Comparison of ENCODE assay signal across 10 cellular contexts in the genomic region with DNA sequence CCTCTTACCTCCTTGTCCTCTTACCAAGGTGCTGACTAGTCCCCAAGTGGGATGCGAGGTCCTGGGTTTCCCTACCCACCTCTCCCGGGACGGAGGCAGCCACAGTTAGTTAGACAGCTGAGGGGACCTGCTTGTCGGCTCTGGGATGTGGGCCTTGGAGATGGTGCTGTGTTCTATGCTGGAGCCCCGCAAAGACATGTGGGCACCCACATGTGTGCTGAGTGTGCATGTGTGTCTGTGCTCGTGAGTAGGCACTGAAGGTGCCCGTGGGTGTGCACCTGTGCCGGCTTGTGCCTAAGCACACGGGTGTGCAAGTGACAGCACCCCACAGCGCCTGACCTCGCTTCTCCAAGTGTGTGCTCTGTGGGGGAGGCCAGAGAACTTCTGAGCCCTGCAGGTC.
DNase-seq lines count a peak whose midpoint lies in the region; ATAC-seq and TF ChIP-seq lines count a peak whose summit lies in the region.
"Had no signal": no experiment of that assay in that cellular context is flagged by ENCODE, and none has a peak within 500 bp of the region (broad histone marks: within the 10 kb centered on the region; RNA-seq: fewer than 3 reads in every experiment).

No MANE protein-coding gene starts in this region.

- no peaks in the 10 kb centered on the region for H3F3A ChIP-seq in neural cell (ENCODE audit: insufficient read depth, low read length, poor library complexity, severe bottlenecking)

- H3K36me3 ChIP-seq in A673 (ENCODE audit: insufficient read depth, low read length, poor library complexity, severe bottlenecking) (no peaks in the 10 kb centered on the region), neural cell (ENCODE audit: insufficient read depth, low read length) (no peaks in the 10 kb centered on the region)
- no peaks in the 10 kb centered on the region for H3K36me3 ChIP-seq in effector memory CD4-positive, alpha-beta T cell (ENCODE audit: control insufficient read depth, insufficient read depth, low read length)

- no peak overlapping the region for H4K8ac ChIP-seq in H9 (replicated peaks; ENCODE audit: insufficient read length, low read depth, low read length)

- WGBS in H9 (ENCODE audit: extremely low coverage, insufficient read length, low lambda C conversion rate) = no CpG with 5 or more reads among the region's 11 CpGs

- intact Hi-C loops in A673 (cut with micrococcal nuclease; ENCODE audit: unreplicated experiment) = no loop called here

- H3K27ac Mint-ChIP-seq in H9 (no peak overlapping the region), chondrocyte (ENCODE audit: unreplicated experiment) (no peak overlapping the region)

- ATAC-seq in GM18907 (IDR thresholded peaks at IDR 0.05; ENCODE audit: unreplicated experiment) (no peak), GM18502 (IDR thresholded peaks at IDR 0.05; ENCODE audit: poor library complexity, unreplicated experiment) (no peak)

- no peak overlapping the region for H4K5ac ChIP-seq in H9 (ENCODE audit: insufficient read length, low read depth, low read length)

- CTCF ChIA-PET in A673 (lab: Charles Lee) = no interaction called here

- no peak overlapping the region for H2BK5ac ChIP-seq in H9 (ENCODE audit: insufficient read length, low read length)

- no peak overlapping the region for H4K91ac ChIP-seq in H9 (ENCODE audit: insufficient read length, low read depth, low read length)

- no peaks in the 10 kb centered on the region; a peak in 2 of 5 replicates for H3K9me3 Mint-ChIP-seq in H9
- no peaks in the 10 kb centered on the region for H3K9me3 Mint-ChIP-seq in chondrocyte (ENCODE audit: low read depth)

- H3T11ph ChIP-seq in H9 (ENCODE audit: low read length) = no peak overlapping the region

- TF ChIP-seq RAD21 in neural cell (conservative IDR thresholded peaks at IDR 0.05) = no peak

- no peak overlapping the region for H3K18ac ChIP-seq in H9 (ENCODE audit: insufficient read length, low read depth, low read length)

- peaks cover 52% of the 10 kb centered on the region for H3K27me3 Mint-ChIP-seq in H9 (ENCODE audit: low read depth)
- H3K27me3 Mint-ChIP-seq in chondrocyte (ENCODE audit: low read depth) = peaks cover 44% of the 10 kb centered on the region

- H3K4me2 ChIP-seq in H9 (ENCODE audit: insufficient read depth, insufficient read length, low read length) (peak overlapping the region; percentile 70), neural cell (ENCODE audit: low read length) (no peak overlapping the region)

- no peaks in the 10 kb centered on the region for H3K23me2 ChIP-seq in H9 (ENCODE audit: insufficient read length, low read depth, low read length, poor library complexity, severe bottlenecking)

- H3K23ac ChIP-seq in H9 (ENCODE audit: insufficient read length, low read depth, low read length) = no peak overlapping the region

- DNase-seq in A673 (ENCODE audit: low spot score) (no peak), H9 (no peak), chondrocyte (ENCODE audit: low spot score) (no peak), AG08395 (ENCODE audit: low spot score) (no peak)
- DNase-seq in effector memory CD4-positive, alpha-beta T cell = no peak
- DNase-seq: dermis blood vessel endothelial cell; stimulated activated CD4-positive, alpha-beta T cell treated with anti-CD3 and anti-CD28 coated beads, Interleukin-2, amount 100 ng/mL, for 24 hours had no signal

- no peak overlapping the region for H2BK12ac ChIP-seq in H9 (ENCODE audit: insufficient read length, low read depth, low read length)

- H3K36me3 Mint-ChIP-seq in H9 (ENCODE audit: insufficient read depth in 1 of 3, low read depth in 3 of 3) (no peaks in the 10 kb centered on the region; a peak in 1 of 7 replicates), chondrocyte (ENCODE audit: low read depth) (no peaks in the 10 kb centered on the region)

- H3K14ac ChIP-seq in H9 (ENCODE audit: insufficient read depth, low read length) = no peak overlapping the region

- H3K9me2 ChIP-seq in neural cell (ENCODE audit: insufficient read depth, low read length) = no peaks in the 10 kb centered on the region

- H2AK5ac ChIP-seq in H9 (ENCODE audit: insufficient read length, low read length) = no peak overlapping the region

- H3K4me3 Mint-ChIP-seq in H9 = peak overlapping the region; percentile 65 to 81
- peak overlapping the region; percentile 47 for H3K4me3 Mint-ChIP-seq in chondrocyte (ENCODE audit: unreplicated experiment)

- H2BK15ac ChIP-seq in H9 (ENCODE audit: low read depth, low read length) = no peak overlapping the region

- no peak overlapping the region for H2BK120ac ChIP-seq in H9 (ENCODE audit: low read depth, low read length, poor library complexity, severe bottlenecking)

- H3K27ac ChIP-seq in A673 (ENCODE audit: low read depth, low read length, poor library complexity, severe bottlenecking) (no peak overlapping the region), H9 (ENCODE audit: insufficient read length, low read depth, low read length) (no peak overlapping the region), neural cell (ENCODE audit: low read length) (no peak overlapping the region)
- H3K27ac ChIP-seq in effector memory CD4-positive, alpha-beta T cell (ENCODE audit: insufficient read depth, low read length, poor library complexity, severe bottlenecking) = no peak overlapping the region

- POLR2A ChIA-PET in A673 (lab: Charles Lee; ENCODE audit: low non-redundant PET) = no interaction called here

- H3K4me1 Mint-ChIP-seq in H9 (peaks cover 2 to 15% of the 10 kb centered on the region in 2 experiments; a peak in 3 of 4 replicates), chondrocyte (ENCODE audit: low read depth) (peaks cover 5% of the 10 kb centered on the region)

- H2BK20ac ChIP-seq in H9 (ENCODE audit: low read depth, low read length, poor library complexity, severe bottlenecking) = no peak overlapping the region

- H4K20me1 ChIP-seq in H9 (ENCODE audit: control insufficient read depth, insufficient read depth, insufficient read length) (no peaks in the 10 kb centered on the region), neural cell (ENCODE audit: insufficient read depth) (no peaks in the 10 kb centered on the region)

- H3K56ac ChIP-seq in H9 (ENCODE audit: insufficient read length, low read depth, low read length) = no peak overlapping the region

- no peak for TF ChIP-seq EP300 in neural cell (conservative IDR thresholded peaks at IDR 0.05; ENCODE audit: poor library complexity, severe bottlenecking)

- H3K4me1 ChIP-seq in A673 (ENCODE audit: insufficient read depth, low read length, poor library complexity, severe bottlenecking) (no peaks in the 10 kb centered on the region), H9 (ENCODE audit: insufficient read depth, low read length) (no peaks in the 10 kb centered on the region)
- H3K4me1 ChIP-seq in effector memory CD4-positive, alpha-beta T cell (ENCODE audit: control insufficient read depth, insufficient read depth, low read length, poor library complexity, severe bottlenecking) = no peaks in the 10 kb centered on the region

- no peak overlapping the region for H3K4ac ChIP-seq in H9 (ENCODE audit: low read depth, low read length)

- no TSS peak for BruUV-seq in A673 (replicated peaks; lab: Mats Ljungman, UMichigan)

- TF ChIP-seq CTCF in A673 (conservative IDR thresholded peaks at IDR 0.05; ENCODE audit: low read depth, low read length) (no peak), H9 (conservative IDR thresholded peaks at IDR 0.05) (no peak), chondrocyte (IDR thresholded peaks at IDR 0.05) (no peak), neural cell (IDR thresholded peaks at IDR 0.05; ENCODE audit: poor library complexity, severe bottlenecking) (no peak)

- H3K27me3 ChIP-seq in A673 (replicated peaks; ENCODE audit: insufficient read depth, low read depth, low read length, poor library complexity) = no peaks in the 10 kb centered on the region
- H3K27me3 ChIP-seq in H9 (ENCODE audit: insufficient read depth, low read length) = peaks cover 2% of the 10 kb centered on the region; the same call in 1 of the 2 replicates
- H3K27me3 ChIP-seq in neural cell (ENCODE audit: insufficient read depth, low read depth, low read length) = no peaks in the 10 kb centered on the region
- H3K27me3 ChIP-seq in effector memory CD4-positive, alpha-beta T cell (replicated peaks; ENCODE audit: control insufficient read depth, insufficient read depth, low read length, poor library complexity, severe bottlenecking) = no peaks in the 10 kb centered on the region

- H3K79me1 ChIP-seq in H9 (ENCODE audit: insufficient read depth, low read depth, low read length, poor library complexity, severe bottlenecking) = no peaks in the 10 kb centered on the region

- H3K79me2 ChIP-seq in H9 (ENCODE audit: insufficient read depth, low read length) (no peaks in the 10 kb centered on the region), neural cell (replicated peaks; ENCODE audit: insufficient read depth, low read length) (no peaks in the 10 kb centered on the region)

- H2AFZ ChIP-seq in H9 (ENCODE audit: low read length) (no peak overlapping the region), neural cell (ENCODE audit: low read depth, low read length) (no peak overlapping the region)

- H3K9me3 ChIP-seq in A673 (ENCODE audit: low read depth, low read length, poor library complexity, severe bottlenecking) = no peaks in the 10 kb centered on the region
- H3K9me3 ChIP-seq in H9 (ENCODE audit: control insufficient read depth, low read depth, low read length) = no peaks in the 10 kb centered on the region
- H3K9me3 ChIP-seq in neural cell (ENCODE audit: low read length) = no peaks in the 10 kb centered on the region
- H3K9me3 ChIP-seq in effector memory CD4-positive, alpha-beta T cell (ENCODE audit: control insufficient read depth, low read length) = no peaks in the 10 kb centered on the region

- H3K4me3 ChIP-seq in A673 (ENCODE audit: low read depth, low read length, poor library complexity, severe bottlenecking) (peak overlapping the region; percentile 47), neural cell (ENCODE audit: low read length) (peak overlapping the region; percentile 65)
- no peak overlapping the region for H3K4me3 ChIP-seq in effector memory CD4-positive, alpha-beta T cell (ENCODE audit: insufficient read depth, low read depth, low read length, poor library complexity, severe bottlenecking)

- no peak overlapping the region for H3K9ac ChIP-seq in H9 (ENCODE audit: extremely low read depth, insufficient read length, low read length)
- H3K9ac ChIP-seq in neural cell (ENCODE audit: low read length) = peak overlapping the region; percentile 50
